Comparison of ENCODE assay signal across 8 cellular contexts in genomic region chr14:66401447-66402095, GRCh38.
DNase-seq lines count a peak whose midpoint lies in the region; ATAC-seq, FAIRE-seq and TF ChIP-seq lines count a peak whose summit lies in the region.
"Had no signal": no experiment of that assay in that cellular context is flagged by ENCODE, and none has a peak within 500 bp of the region (broad histone marks: within the 10 kb centered on the region; RNA-seq: fewer than 3 reads in every experiment).

No MANE protein-coding gene starts in this region.

- ATAC-seq in GM21619 (IDR thresholded peaks at IDR 0.05; ENCODE audit: unreplicated experiment), result no peak
- ATAC-seq in stimulated activated naive CD8-positive, alpha-beta T cell treated with anti-CD3 and anti-CD28 coated beads, Interleukin-15, amount 100 ng/mL, for 72 hours, result no peak
- ATAC-seq: activated CD8-positive, alpha-beta memory T cell treated with anti-CD3 and anti-CD28 coated beads, Interleukin-2, amount 10 ng/mL, durations not matched to agents 7 days and 5 days had no signal

- H3K36me3 ChIP-seq in endothelial cell of umbilical vein (ENCODE audit: control insufficient read depth in 2 of 2, extremely low read depth in 1 of 2, insufficient read depth in 2 of 2, low read length in 2 of 2), result no peaks in the 10 kb centered on the region

- no peak overlapping the region for H3K9ac ChIP-seq in endothelial cell of umbilical vein (replicated peaks; ENCODE audit: extremely low read depth, insufficient read depth, low read length)

- POLR2A ChIA-PET in endothelial cell of umbilical vein (lab: Charles Lee), result no interaction called here

- intact Hi-C loops in endothelial cell of umbilical vein (cut with micrococcal nuclease), result no loop called here

- H3K27me3 ChIP-seq in endothelial cell of umbilical vein (ENCODE audit: control insufficient read depth in 2 of 2, insufficient read depth in 2 of 2, low read length in 2 of 2), result no peaks in the 10 kb centered on the region

- no peak overlapping the region for H3K27ac ChIP-seq in endothelial cell of umbilical vein (ENCODE audit: insufficient read depth, low read depth, low read length)

- in situ Hi-C loops in GM13976 (cut with MboI; ENCODE audit: low sequenced_read_pairs, unreplicated experiment), result no loop called here

- H3K27ac Mint-ChIP-seq in stimulated activated naive CD8-positive, alpha-beta T cell treated with anti-CD3 and anti-CD28 coated beads, Interleukin-15, amount 100 ng/mL, for 72 hours, result no peak overlapping the region
- H3K27ac Mint-ChIP-seq: activated CD8-positive, alpha-beta memory T cell treated with anti-CD3 and anti-CD28 coated beads, Interleukin-2, amount 10 ng/mL, durations not matched to agents 7 days and 5 days had no signal

- CTCF ChIA-PET in endothelial cell of umbilical vein (lab: Charles Lee), result interaction anchor here (0.8 to 5.6 kb wide), 6 partner anchors 16 to 1170 kb away, joined by 3 to 104 read pairs (median 4); no protein-coding TSS in a partner anchor

- FAIRE-seq in endothelial cell of umbilical vein (lab: Jason Lieb, UNC), result no peak

- no peaks in the 10 kb centered on the region for H3K9me1 ChIP-seq in endothelial cell of umbilical vein (replicated peaks; ENCODE audit: control insufficient read depth, extremely low read depth, insufficient read depth, low read length)

- H3K4me3 ChIP-seq in endothelial cell of umbilical vein (replicated peaks in 1 of 3; ENCODE audit: insufficient read depth in 1 of 3, low read depth in 1 of 3, low read length in 3 of 3), result no peak overlapping the region

- no TSS peak for BruUV-seq in endothelial cell of umbilical vein (replicated peaks; lab: Mats Ljungman, UMichigan)

- peaks cover 7% of the 10 kb centered on the region for H3K4me1 Mint-ChIP-seq in stimulated activated naive CD8-positive, alpha-beta T cell treated with anti-CD3 and anti-CD28 coated beads, Interleukin-15, amount 100 ng/mL, for 72 hours

- dilution Hi-C loops in endothelial cell of umbilical vein (cut with MboI; ENCODE audit: extremely low pct_ligation_motif_present, low sequenced_read_pairs), result no loop called here

- no peak overlapping the region for H2AFZ ChIP-seq in endothelial cell of umbilical vein (ENCODE audit: low read depth, low read length)

- H3K79me2 ChIP-seq in endothelial cell of umbilical vein (ENCODE audit: control insufficient read depth, insufficient read depth, low read length), result no peaks in the 10 kb centered on the region

- H3K4me1 ChIP-seq in endothelial cell of umbilical vein (ENCODE audit: control insufficient read depth, extremely low read depth, insufficient read depth, low read length), result peaks cover 11% of the 10 kb centered on the region

- no peaks in the 10 kb centered on the region for H4K20me1 ChIP-seq in endothelial cell of umbilical vein (replicated peaks; ENCODE audit: control insufficient read depth, extremely low read depth, insufficient read depth, low read length)

- no peaks in the 10 kb centered on the region for H3K27me3 Mint-ChIP-seq in stimulated activated naive CD8-positive, alpha-beta T cell treated with anti-CD3 and anti-CD28 coated beads, Interleukin-15, amount 100 ng/mL, for 72 hours
- H3K27me3 Mint-ChIP-seq: activated CD8-positive, alpha-beta memory T cell treated with anti-CD3 and anti-CD28 coated beads, Interleukin-2, amount 10 ng/mL, durations not matched to agents 7 days and 5 days had no signal

- DNase-seq in GM13976 (ENCODE audit: low spot score) (no peak), NCI-H446 treated with DMSO at 0.1 percent for 48 hours (lab: John Stamatoyannopoulos, UW) (peak; percentile 37), endothelial cell of umbilical vein (ENCODE audit: low read depth, low spot score) (peak; percentile 29), retina (peak; percentile 73), NCI-H1436 treated with DMSO at 0.1 percent for 48 hours (lab: John Stamatoyannopoulos, UW) (no peak)
- no peak for DNase-seq in stimulated activated naive CD8-positive, alpha-beta T cell treated with anti-CD3 and anti-CD28 coated beads, Interleukin-15, amount 100 ng/mL, for 72 hours
- DNase-seq: activated CD8-positive, alpha-beta memory T cell treated with anti-CD3 and anti-CD28 coated beads, Interleukin-2, amount 10 ng/mL, durations not matched to agents 7 days and 5 days had no signal

- no peaks in the 10 kb centered on the region for H3K9me3 Mint-ChIP-seq in stimulated activated naive CD8-positive, alpha-beta T cell treated with anti-CD3 and anti-CD28 coated beads, Interleukin-15, amount 100 ng/mL, for 72 hours

- TF ChIP-seq CTCF in GM13976 (IDR thresholded peaks at IDR 0.05; ENCODE audit: borderline replicate concordance, control extremely low read depth, extremely low read depth, insufficient read depth, missing control alignments), result peak; percentile 38
- TF ChIP-seq CTCF in endothelial cell of umbilical vein (IDR thresholded peaks at IDR 0.05; ENCODE audit: extremely low read depth in 1 of 2, insufficient read depth in 1 of 2, low read depth in 1 of 2, low read length in 2 of 2), result peak; percentile 28 to 32

- no peaks in the 10 kb centered on the region for H3K9me3 ChIP-seq in endothelial cell of umbilical vein (replicated peaks; ENCODE audit: control insufficient read depth, insufficient read depth, low read length)

- TF ChIP-seq POLR2A in endothelial cell of umbilical vein (IDR thresholded peaks at IDR 0.05; ENCODE audit: low read depth, low read length), result no peak

- H3K4me2 ChIP-seq in endothelial cell of umbilical vein (ENCODE audit: insufficient read depth, low read length), result peak overlapping the region; percentile 19

- H3K4me3 Mint-ChIP-seq in stimulated activated naive CD8-positive, alpha-beta T cell treated with anti-CD3 and anti-CD28 coated beads, Interleukin-15, amount 100 ng/mL, for 72 hours, result no peak overlapping the region
- H3K4me3 Mint-ChIP-seq: activated CD8-positive, alpha-beta memory T cell treated with anti-CD3 and anti-CD28 coated beads, Interleukin-2, amount 10 ng/mL, durations not matched to agents 7 days and 5 days had no signal

TF ChIP-seq in endothelial cell of umbilical vein, 7 proteins besides CTCF, POLR2A, EP300 and RAD21:
- TF ChIP-seq MYC (IDR thresholded peaks at IDR 0.05; ENCODE audit: low read depth, low read length), result no peak
- TF ChIP-seq JUN (IDR thresholded peaks at IDR 0.05; ENCODE audit: borderline replicate concordance, insufficient read depth, insufficient read length, low read depth), result no peak
- no peak for TF ChIP-seq FOS (IDR thresholded peaks at IDR 0.05; ENCODE audit: borderline replicate concordance, insufficient read depth, low read length)
- TF ChIP-seq GATA2 (IDR thresholded peaks at IDR 0.05; ENCODE audit: insufficient read depth, insufficient read length, low read depth, low read length), result no peak
- TF ChIP-seq MAX (IDR thresholded peaks at IDR 0.05; ENCODE audit: insufficient read depth, insufficient read length), result no peak
- no peak for TF ChIP-seq EZH2 (IDR thresholded peaks at IDR 0.05; ENCODE audit: borderline replicate concordance, low read depth, low read length, severe bottlenecking)

Comparison
In these comparisons a context has a peak if more than half of its experiments do, and no peak if none do; other contexts are left out.
1. DNase-seq: peak in NCI-H446 treated with DMSO at 0.1 percent for 48 hours (single experiment), endothelial cell of umbilical vein (single experiment) and retina (single experiment); none in GM13976 (single experiment), NCI-H1436 treated with DMSO at 0.1 percent for 48 hours (single experiment) and stimulated activated naive CD8-positive, alpha-beta T cell treated with anti-CD3 and anti-CD28 coated beads, Interleukin-15, amount 100 ng/mL, for 72 hours (0 of 2).